Comparison of ENCODE assay signal across 20 cellular contexts in genomic region chrX:44062842-44063241, GRCh38.
DNase-seq lines count a peak whose midpoint lies in the region; ATAC-seq and TF ChIP-seq lines count a peak whose summit lies in the region.
"Had no signal": no experiment of that assay in that cellular context is flagged by ENCODE, and none has a peak within 500 bp of the region (broad histone marks: within the 10 kb centered on the region; RNA-seq: fewer than 3 reads in every experiment).

No MANE protein-coding gene starts in this region.

- DNase-seq in Daoy (ENCODE audit: low read depth) (peak; percentile 17), Kasumi-1 (lab: John Stamatoyannopoulos, UW) (peak; percentile 8 to 17), RPMI7951 (ENCODE audit: low read depth) (peak; percentile 57), kidney glomerular epithelial cell (lab: John Stamatoyannopoulos, UW) (peak; percentile 3), Right ventricle myocardium superior (no peak), glutamatergic neuron (no peak)
- no peak for DNase-seq in stimulated activated naive B cell treated with anti-CD40 and anti-IgM and Interleukin-4, amounts not matched to agents 10 μg/mL and 1 μg/mL and 100 μg/mL, for 72 hours
- DNase-seq in activated CD8-positive, alpha-beta memory T cell treated with anti-CD3 and anti-CD28 coated beads, Interleukin-2, amount 50 U/mL, for 4 hours: no peak
- DNase-seq: activated gamma-delta T cell; CD4-positive, alpha-beta memory T cell; DMS79; effector memory CD4-positive, alpha-beta T cell; esophagus squamous epithelium; left ventricle myocardium inferior; NCI-H774; spleen; stimulated activated CD4-positive, alpha-beta T cell treated with anti-CD3 and anti-CD28 coated beads, Interleukin-4, amount 100 ng/mL, for 4 hours; T-cell had no signal

- intact Hi-C loops in Right ventricle myocardium superior (cut with DNase I): no loop called here

- H3K4me1 Mint-ChIP-seq in stimulated activated naive B cell treated with anti-CD40 and anti-IgM and Interleukin-4, amounts not matched to agents 10 μg/mL and 1 μg/mL and 100 μg/mL, for 72 hours: no peaks in the 10 kb centered on the region
- H3K4me1 Mint-ChIP-seq in glutamatergic neuron (ENCODE audit: low read depth, unreplicated experiment): no peaks in the 10 kb centered on the region
- H3K4me1 Mint-ChIP-seq: CD4-positive, alpha-beta memory T cell; central memory CD8-positive, alpha-beta T cell; neural progenitor cell; T-cell had no signal

- no peak overlapping the region for H3K4me3 Mint-ChIP-seq in stimulated activated naive B cell treated with anti-CD40 and anti-IgM and Interleukin-4, amounts not matched to agents 10 μg/mL and 1 μg/mL and 100 μg/mL, for 72 hours
- H3K4me3 Mint-ChIP-seq in glutamatergic neuron (ENCODE audit: unreplicated experiment): no peak overlapping the region
- H3K4me3 Mint-ChIP-seq: CD4-positive, alpha-beta memory T cell; central memory CD8-positive, alpha-beta T cell; neural progenitor cell; T-cell had no signal

- H3K27me3 Mint-ChIP-seq in stimulated activated naive B cell treated with anti-CD40 and anti-IgM and Interleukin-4, amounts not matched to agents 10 μg/mL and 1 μg/mL and 100 μg/mL, for 72 hours: peaks cover 6 to 9% of the 10 kb centered on the region in 2 donors
- H3K27me3 Mint-ChIP-seq in glutamatergic neuron (ENCODE audit: unreplicated experiment): no peaks in the 10 kb centered on the region
- H3K27me3 Mint-ChIP-seq: central memory CD8-positive, alpha-beta T cell had no signal

- ATAC-seq in stimulated activated naive B cell treated with anti-CD40 and anti-IgM and Interleukin-4, amounts not matched to agents 10 μg/mL and 1 μg/mL and 100 μg/mL, for 72 hours (replicated peaks): no peak
- ATAC-seq in Right ventricle myocardium superior (ENCODE audit: poor library complexity): no peak
- ATAC-seq: T-cell had no signal

- TF ChIP-seq CTCF in glutamatergic neuron (IDR thresholded peaks at IDR 0.05; ENCODE audit: partially characterized antibody, unreplicated experiment): no peak

- no peak overlapping the region for H3K27ac Mint-ChIP-seq in stimulated activated naive B cell treated with anti-CD40 and anti-IgM and Interleukin-4, amounts not matched to agents 10 μg/mL and 1 μg/mL and 100 μg/mL, for 72 hours
- H3K27ac Mint-ChIP-seq in glutamatergic neuron (ENCODE audit: unreplicated experiment): no peak overlapping the region
- H3K27ac Mint-ChIP-seq: neural progenitor cell, T-cell had no signal

- H3K9me3 Mint-ChIP-seq in stimulated activated naive B cell treated with anti-CD40 and anti-IgM and Interleukin-4, amounts not matched to agents 10 μg/mL and 1 μg/mL and 100 μg/mL, for 72 hours: peaks cover 3% of the 10 kb centered on the region in 2 donors
- H3K9me3 Mint-ChIP-seq in glutamatergic neuron (ENCODE audit: unreplicated experiment): no peaks in the 10 kb centered on the region
- H3K9me3 Mint-ChIP-seq: central memory CD8-positive, alpha-beta T cell had no signal

- H3K36me3 Mint-ChIP-seq in stimulated activated naive B cell treated with anti-CD40 and anti-IgM and Interleukin-4, amounts not matched to agents 10 μg/mL and 1 μg/mL and 100 μg/mL, for 72 hours: no peaks in the 10 kb centered on the region
- no peaks in the 10 kb centered on the region for H3K36me3 Mint-ChIP-seq in glutamatergic neuron (ENCODE audit: unreplicated experiment)
- H3K36me3 Mint-ChIP-seq: CD4-positive, alpha-beta memory T cell; neural progenitor cell; T-cell had no signal

Comparison
In these comparisons a context has a peak if more than half of its experiments do, and no peak if none do; other contexts are left out.
1. DNase-seq: peak in Daoy (single experiment), Kasumi-1 (2 of 2), RPMI7951 (single experiment) and kidney glomerular epithelial cell (single experiment); none in stimulated activated naive B cell treated with anti-CD40 and anti-IgM and Interleukin-4, amounts not matched to agents 10 μg/mL and 1 μg/mL and 100 μg/mL, for 72 hours (single experiment), activated CD8-positive, alpha-beta memory T cell treated with anti-CD3 and anti-CD28 coated beads, Interleukin-2, amount 50 U/mL, for 4 hours (single experiment), Right ventricle myocardium superior (single experiment) and glutamatergic neuron (single experiment).